17 cellular contexts compared by ENCODE assay signal in the genomic region with DNA sequence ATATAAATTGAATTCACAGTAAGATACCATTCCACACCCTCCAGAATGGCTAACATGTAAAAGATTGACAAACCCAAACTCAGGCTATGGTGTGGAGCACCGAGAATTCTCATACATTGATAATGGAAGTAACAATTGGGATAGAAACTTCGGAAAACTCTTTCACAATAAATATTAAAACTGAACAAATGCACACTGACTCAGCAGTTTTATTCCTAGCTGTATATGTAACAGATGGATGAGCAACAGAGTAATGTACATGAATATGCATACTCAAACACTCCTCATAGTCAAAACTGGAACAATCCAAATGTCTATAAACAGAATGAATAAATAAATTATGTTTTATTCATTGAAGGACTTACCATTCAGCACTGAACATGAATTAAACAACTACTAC. TPM values are rescaled to one million over a fixed set of nuclear protein-coding genes. Genes with fewer than 3 reads are reported as not detected.
DNase-seq lines count a peak whose midpoint lies in the region; ATAC-seq, FAIRE-seq and TF ChIP-seq lines count a peak whose summit lies in the region.
"Had no signal": no experiment of that assay in that cellular context is flagged by ENCODE, and none has a peak within 500 bp of the region (broad histone marks: within the 10 kb centered on the region; RNA-seq: fewer than 3 reads in every experiment).

No MANE protein-coding gene starts in this region.

- no peaks in the 10 kb centered on the region for H3K4me1 ChIP-seq in A549
- H3K4me1 ChIP-seq in GM23338 (ENCODE audit: insufficient read depth), result peaks cover 9% of the 10 kb centered on the region
- H3K4me1 ChIP-seq in GM12878 (ENCODE audit: control insufficient read depth, insufficient read depth, low read length), result peaks cover 3% of the 10 kb centered on the region; the same call in 1 of the 2 replicates
- peaks cover 36% of the 10 kb centered on the region for H3K4me1 ChIP-seq in rectal smooth muscle tissue (ENCODE audit: control insufficient read depth, insufficient read depth, low read length)
- H3K4me1 ChIP-seq: BE2C had no signal

- H3K36me3 ChIP-seq in GM23338 (ENCODE audit: insufficient read depth) (no peaks in the 10 kb centered on the region), GM12878 (ENCODE audit: control insufficient read depth in 2 of 2, insufficient read depth in 2 of 2, low read length in 1 of 2) (no peaks in the 10 kb centered on the region), rectal smooth muscle tissue (ENCODE audit: control insufficient read depth, insufficient read depth, low read length) (no peaks in the 10 kb centered on the region)
- H3K36me3 ChIP-seq: BE2C had no signal

- H3K36me3 Mint-ChIP-seq in GM23338 (ENCODE audit: low read depth), result no peaks in the 10 kb centered on the region
- H3K36me3 Mint-ChIP-seq: CD8-positive, alpha-beta T cell had no signal

- WGBS in A549 (ENCODE audit: missing lambda C conversion rate), result 69% methylated on average over 2 of the region's 2 CpGs
- 41% methylated on average over 2 of the region's 2 CpGs for WGBS in GM12878 (ENCODE audit: insufficient coverage, insufficient replicate concordance, low lambda C conversion rate, missing lambda C conversion rate)

- no peak for DNase-seq in A549 (ENCODE audit: low read depth in 1 of 2, low spot score in 1 of 2)
- DNase-seq in GM23338 (ENCODE audit: low spot score), result no peak
- DNase-seq in GM12878 (ENCODE audit: low read depth, low spot score), result no peak
- no peak for DNase-seq in NCI-H2081 treated with DMSO at 0.1 percent for 48 hours (lab: John Stamatoyannopoulos, UW)
- DNase-seq in Right ventricle myocardium superior, result no peak
- DNase-seq: BE2C; CD8-positive, alpha-beta T cell; COR-L47; GM23248; H7; KBM-7 had no signal

- H3K9me3 Mint-ChIP-seq in GM23338, result no peaks in the 10 kb centered on the region
- H3K9me3 Mint-ChIP-seq: CD8-positive, alpha-beta T cell had no signal

- peaks cover 9% of the 10 kb centered on the region; the same call in 2 of the 3 replicates for H3K4me1 Mint-ChIP-seq in GM23338

- RAD21 ChIA-PET in GM12878 (lab: Charles Lee; ENCODE audit: unreplicated experiment), result no interaction called here

- H3K9ac ChIP-seq in GM12878 (ENCODE audit: control insufficient read depth, insufficient read depth, low read length), result no peak overlapping the region
- no peak overlapping the region for H3K9ac ChIP-seq in rectal smooth muscle tissue (ENCODE audit: low read length)
- H3K9ac ChIP-seq: GM23248 had no signal

- POLR2A ChIA-PET in A549 (lab: Yijun Ruan, JAX), result no interaction called here
- POLR2A ChIA-PET in GM12878 (lab: Charles Lee), result no interaction called here

- no peak overlapping the region for H3K4me3 Mint-ChIP-seq in GM23338
- H3K4me3 Mint-ChIP-seq: CD8-positive, alpha-beta T cell had no signal

- no peaks in the 10 kb centered on the region for H3K27me3 ChIP-seq in GM23338 (ENCODE audit: insufficient read depth)
- no peaks in the 10 kb centered on the region for H3K27me3 ChIP-seq in GM12878 (replicated peaks in 1 of 2; ENCODE audit: control insufficient read depth in 2 of 2, insufficient read depth in 2 of 2, low read length in 1 of 2)
- no peaks in the 10 kb centered on the region for H3K27me3 ChIP-seq in rectal smooth muscle tissue (ENCODE audit: control insufficient read depth, insufficient read depth, low read length)
- H3K27me3 ChIP-seq: BE2C had no signal

- H3F3A ChIP-seq in GM23338 (replicated peaks; ENCODE audit: low read depth), result no peaks in the 10 kb centered on the region

- TF ChIP-seq CTCF in A549 (IDR thresholded peaks at IDR 0.05), result no peak
- TF ChIP-seq CTCF in GM23338 (conservative IDR thresholded peaks at IDR 0.05; ENCODE audit: low read depth in 2 of 2), result no peak
- TF ChIP-seq CTCF in GM12878 (IDR thresholded peaks at IDR 0.05 in 2 of 3, conservative IDR thresholded peaks at IDR 0.05 in 1 of 3; ENCODE audit: control insufficient read depth in 2 of 3, extremely low read depth in 1 of 3, insufficient read depth in 1 of 3, low read depth in 3 of 3, low read length in 3 of 3), result no peak

- H2AFZ ChIP-seq in GM23338 (no peak overlapping the region), GM12878 (ENCODE audit: control insufficient read depth, low read depth, low read length) (no peak overlapping the region)
- H2AFZ ChIP-seq: GM23248 had no signal

- H3K79me2 ChIP-seq in GM23338 (replicated peaks; ENCODE audit: insufficient read depth) (no peaks in the 10 kb centered on the region), GM12878 (ENCODE audit: control insufficient read depth, insufficient read depth, low read length) (no peaks in the 10 kb centered on the region)

- TF ChIP-seq EP300 in A549 (IDR thresholded peaks at IDR 0.05) (no peak), GM12878 (IDR thresholded peaks at IDR 0.05; ENCODE audit: borderline replicate concordance in 1 of 2, control insufficient read depth in 1 of 2, low read depth in 2 of 2, low read length in 2 of 2) (no peak)

- CTCF ChIA-PET in A549 (lab: Yijun Ruan, JAX) (no interaction called here), GM12878 (lab: Yijun Ruan, JAX) (interaction anchor here (0.7 to 1.1 kb wide), 2 partner anchors 10 to 28 kb away, joined by 3 to 4 read pairs; no protein-coding TSS in a partner anchor)

- no peak for TF ChIP-seq RAD21 in A549 (conservative IDR thresholded peaks at IDR 0.05 in 1 of 2, IDR thresholded peaks at IDR 0.05 in 1 of 2)
- TF ChIP-seq RAD21 in GM12878 (IDR thresholded peaks at IDR 0.05; ENCODE audit: insufficient read depth, low read depth, low read length), result no peak

- in situ Hi-C loops in GM12878 (cut with MboI), result no loop called here

- SMC1A ChIA-PET in GM12878 (lab: Charles Lee; ENCODE audit: uncharacterized antibody, unreplicated experiment), result interaction anchor here (0.6 kb wide), 1 partner anchor 24 kb away, joined by 3 read pairs; no protein-coding TSS in a partner anchor

- H3K4me3 ChIP-seq in A549, result no peak overlapping the region
- H3K4me3 ChIP-seq in GM23338, result no peak overlapping the region
- no peak overlapping the region for H3K4me3 ChIP-seq in GM12878
- no peak overlapping the region for H3K4me3 ChIP-seq in rectal smooth muscle tissue (ENCODE audit: low read length)
- H3K4me3 ChIP-seq: GM23248 had no signal

- peak overlapping the region; percentile 68; the same call in 1 of the 2 replicates for H3K27ac Mint-ChIP-seq in GM23338
- H3K27ac Mint-ChIP-seq: CD8-positive, alpha-beta T cell had no signal

- no peaks in the 10 kb centered on the region for H3K9me2 ChIP-seq in GM23338 (ENCODE audit: insufficient read depth)

- H4K20me1 ChIP-seq in GM23338 (replicated peaks; ENCODE audit: insufficient read depth) (no peaks in the 10 kb centered on the region), GM12878 (ENCODE audit: control insufficient read depth, insufficient read depth) (no peaks in the 10 kb centered on the region)

- intact Hi-C loops in GM12878 (cut with micrococcal nuclease; ENCODE audit: unreplicated experiment), result no loop called here
- intact Hi-C loops in Right ventricle myocardium superior (cut with DNase I), result no loop called here

- FAIRE-seq in A549 (lab: Jason Lieb, UNC), result no peak
- FAIRE-seq in GM12878 (lab: Jason Lieb, UNC), result no peak
- FAIRE-seq: A204.1, GM18507, HTR-8/SVneo had no signal

- H3K9me3 ChIP-seq in A549, result no peaks in the 10 kb centered on the region
- H3K9me3 ChIP-seq in GM12878 (replicated peaks; ENCODE audit: control insufficient read depth, insufficient read depth, low read length), result no peaks in the 10 kb centered on the region
- H3K9me3 ChIP-seq: BE2C had no signal

- no peak overlapping the region for H3K27ac ChIP-seq in A549
- H3K27ac ChIP-seq in GM23338 (ENCODE audit: low read depth), result no peak overlapping the region
- H3K27ac ChIP-seq in GM12878 (ENCODE audit: control insufficient read depth, insufficient read depth), result no peak overlapping the region
- peak overlapping the region; percentile 57 for H3K27ac ChIP-seq in rectal smooth muscle tissue (ENCODE audit: low read depth, low read length)
- H3K27ac ChIP-seq: C4-2B, GM23248 had no signal

- H3K27me3 Mint-ChIP-seq in GM23338 (ENCODE audit: insufficient read depth, low read depth, poor library complexity), result no peaks in the 10 kb centered on the region

- no TSS peak for BruUV-seq in GM12878 (replicated peaks; lab: Mats Ljungman, UMichigan)

- TF ChIP-seq POLR2A in A549 (IDR thresholded peaks at IDR 0.05; ENCODE audit: low read length) (no peak), GM12878 (IDR thresholded peaks at IDR 0.05; ENCODE audit: low read depth, low read length) (no peak)

- ATAC-seq in A549, result no peak
- no peak for ATAC-seq in GM23338
- no peak for ATAC-seq in GM12878
- no peak for ATAC-seq in GM18511 (IDR thresholded peaks at IDR 0.05; ENCODE audit: unreplicated experiment)
- no peak for ATAC-seq in Right ventricle myocardium superior (ENCODE audit: poor library complexity)
- ATAC-seq: CD8-positive, alpha-beta T cell had no signal

- H3K4me2 ChIP-seq in A549 (no peak overlapping the region), GM23338 (no peak overlapping the region), GM12878 (ENCODE audit: control insufficient read depth, insufficient read depth) (no peak overlapping the region)

RNA-seq across cellular contexts. Expression of a gene that starts 37.1 kb away (rescaled TPM):
- 0.79 and 1.0 TPM in 2 replicates for polyA plus RNA-seq in A549 (2011; rRNA removed)
- polyA plus RNA-seq in A549 (2012; cell fraction: cytosol; rRNA removed), result 0.10 and 0.15 TPM in 2 replicates
- 0.08 and 0.12 TPM in 2 replicates for polyA plus RNA-seq in A549 (2012; cell fraction: nucleus; rRNA removed)
- polyA plus RNA-seq in A549 (2017; fragmentation: RNase III; extraction: RNeasy Plus Mini Kit Qiagen cat#74134 plus additional on column Dnase treatment), result 0.27 to 0.40 TPM (median 0.35 TPM) in 3 replicates
- polyA minus RNA-seq in A549 (2011; rRNA and poly(A)+ RNA removed), result 1.7 and 1.8 TPM in 2 replicates
- 20.2 and 22.6 TPM in 2 replicates for total RNA-seq in GM23338 (2014; rRNA removed; shearing (Covaris generic))
- polyA plus RNA-seq in GM23338 (2016; fragmentation: Nextera tagmentation; extraction: Ambion mirVana), result 12.1 and 15.0 TPM in 2 replicates
- 0.50 and 0.93 TPM in 2 replicates for total RNA-seq in GM12878 (2013; cell fraction: nucleolus; rRNA removed)
- 0.27 TPM in 1 of 2 replicates, not detected in the other for total RNA-seq in GM12878 (2014; rRNA removed)
- total RNA-seq in GM12878 (2014; rRNA removed; fragmentation: Illumina TruSeq; extraction: Trizol), result 0.13 TPM in 1 of 2 replicates, not detected in the other
- 0.26 and 0.27 TPM in 2 replicates for total RNA-seq in GM12878 (2021)
- 6.0 TPM for polyA plus RNA-seq in GM12878 (2011; ENCODE audit: low read depth)
- 0.12 and 0.24 TPM in 2 replicates for polyA plus RNA-seq in GM12878 (2011; rRNA removed)
- 0.05 and 0.10 TPM in 2 replicates for polyA plus RNA-seq in GM12878 (2011; cell fraction: cytosol; rRNA removed)
- 0.10 and 0.18 TPM in 2 replicates for polyA plus RNA-seq in GM12878 (2011; cell fraction: nucleus; rRNA removed)
- 1.2 TPM in 2 replicates for polyA plus RNA-seq in GM12878 (2012)
- polyA plus RNA-seq in GM12878 (2014; fragmentation: Illumina TruSeq; extraction: Trizol), result under 0.01 TPM in 1 of 2 replicates, not detected in the other
- 1 to 10 TPM in 1 of 2 experiments, under 1 TPM in 1; 0.62 to 1.6 TPM for polyA plus RNA-seq in GM12878 (2014; fragmentation: Nextera tagmentation; extraction: Ambion mirVana)
- 0.01 TPM in 1 of 2 replicates, not detected in the other for polyA plus RNA-seq in GM12878 (2014; rRNA removed)
- polyA plus RNA-seq in GM12878 (2016; fragmentation: Nextera tagmentation; extraction: Ambion mirVana), result 1 to 10 TPM; 2.2 to 3.9 TPM
- 0.07 and 0.26 TPM in 2 replicates for polyA minus RNA-seq in GM12878 (2011; rRNA and poly(A)+ RNA removed)
- not detected in 2 replicates for polyA minus RNA-seq in GM12878 (2011; cell fraction: cytosol; rRNA and poly(A)+ RNA removed)
- 0.48 and 0.77 TPM in 2 replicates for polyA minus RNA-seq in GM12878 (2011; cell fraction: nucleus; rRNA and poly(A)+ RNA removed)
- 6.5 TPM for total RNA-seq in Right ventricle myocardium superior
